8 cellular contexts compared by ENCODE assay signal in the genomic region with DNA sequence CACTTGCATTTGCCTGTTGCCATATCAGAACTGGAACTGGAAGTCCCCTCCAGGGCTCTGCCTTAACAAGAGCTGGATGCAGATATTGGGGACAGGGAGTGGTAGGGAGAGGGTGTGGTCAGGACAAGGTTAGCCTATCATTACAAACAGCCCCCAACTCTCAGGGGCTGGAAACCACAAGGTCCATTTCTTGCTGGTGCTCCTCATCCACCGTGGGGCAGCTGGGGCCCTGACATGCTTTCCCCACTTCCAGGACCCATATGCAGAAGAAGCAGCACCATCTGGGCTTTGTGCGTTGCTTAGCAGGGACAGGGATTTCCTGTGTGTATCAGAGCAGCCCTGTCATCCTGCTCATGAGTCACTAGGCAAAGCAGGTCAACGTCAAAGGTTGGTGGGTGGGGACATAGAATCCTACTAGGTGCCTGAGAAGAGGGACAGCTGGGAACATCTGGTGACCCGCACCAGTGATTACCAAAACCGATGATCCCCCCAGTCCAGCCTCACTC. TPM values are rescaled to one million over a fixed set of nuclear protein-coding genes. Genes with fewer than 3 reads are reported as not detected.
DNase-seq lines count a peak whose midpoint lies in the region; ATAC-seq and TF ChIP-seq lines count a peak whose summit lies in the region.

No MANE protein-coding gene starts in this region.

- no peaks in the 10 kb centered on the region for H3K27me3 ChIP-seq in ascending aorta

- intact Hi-C loops in ascending aorta (cut with DNase I): no loop called here

- H3K9me3 Mint-ChIP-seq in activated naive CD8-positive, alpha-beta T cell treated with anti-CD3 and anti-CD28 coated beads for 36 hours: no peaks in the 10 kb centered on the region

- H3K4me3 Mint-ChIP-seq in activated naive CD8-positive, alpha-beta T cell treated with anti-CD3 and anti-CD28 coated beads for 36 hours: no peak overlapping the region

- H3K36me3 ChIP-seq in ascending aorta: no peaks in the 10 kb centered on the region

- DNase-seq in activated naive CD8-positive, alpha-beta T cell treated with anti-CD3 and anti-CD28 coated beads for 36 hours: peak; percentile 33
- peak; percentile 16 for DNase-seq in stimulated activated CD4-positive, alpha-beta T cell treated with anti-CD3 and anti-CD28 coated beads, Interleukin-12 subunit alpha, Interleukin-12 subunit beta, amount 100 ng/mL, for 4 hours
- DNase-seq in ascending aorta (ENCODE audit: low spot score in 2 of 2): no peak
- DNase-seq in omental fat pad (ENCODE audit: low spot score): no peak
- no peak for DNase-seq in NCI-H1105 treated with DMSO at 0.1 percent for 48 hours (lab: John Stamatoyannopoulos, UW)

- H3K27me3 Mint-ChIP-seq in activated naive CD8-positive, alpha-beta T cell treated with anti-CD3 and anti-CD28 coated beads for 36 hours: no peaks in the 10 kb centered on the region

- ATAC-seq in GM18868 (IDR thresholded peaks at IDR 0.05; ENCODE audit: unreplicated experiment): peak; percentile 93
- peak; percentile 99 for ATAC-seq in HG02852 (IDR thresholded peaks at IDR 0.05; ENCODE audit: unreplicated experiment)
- ATAC-seq in omental fat pad (ENCODE audit: low FRiP score): no peak

- no peaks in the 10 kb centered on the region for H3K36me3 Mint-ChIP-seq in activated naive CD8-positive, alpha-beta T cell treated with anti-CD3 and anti-CD28 coated beads for 36 hours

- H3K27ac Mint-ChIP-seq in activated naive CD8-positive, alpha-beta T cell treated with anti-CD3 and anti-CD28 coated beads for 36 hours: no peak overlapping the region

- no peaks in the 10 kb centered on the region for H3K4me1 ChIP-seq in ascending aorta

- no peak for TF ChIP-seq CTCF in ascending aorta (IDR thresholded peaks at IDR 0.05)
- no peak for TF ChIP-seq CTCF in omental fat pad (IDR thresholded peaks at IDR 0.05)

- peaks cover 9% of the 10 kb centered on the region for H3K4me1 Mint-ChIP-seq in activated naive CD8-positive, alpha-beta T cell treated with anti-CD3 and anti-CD28 coated beads for 36 hours

- no peaks in the 10 kb centered on the region for H3K9me3 ChIP-seq in ascending aorta

- H3K4me3 ChIP-seq in ascending aorta: no peak overlapping the region

- H3K27ac ChIP-seq in ascending aorta: no peak overlapping the region

TF ChIP-seq in PFSK-1, 5 proteins besides CTCF, POLR2A, EP300 and RAD21:
- no peak for TF ChIP-seq POLR2AphosphoS5 (IDR thresholded peaks at IDR 0.05; ENCODE audit: low read depth, low read length)
- peak; percentile 58 for TF ChIP-seq FOXP2 (optimal IDR thresholded peaks at IDR 0.05; ENCODE audit: borderline replicate concordance, extremely low read depth, extremely low read length, insufficient read depth)

RNA-seq across cellular contexts. Expression of gene RGS9, which starts 26.9 kb away (rescaled TPM):
- polyA plus RNA-seq in PFSK-1 (2012; ENCODE audit: insufficient read length, low read depth): 12.1 TPM
- 1 to 10 TPM; 1.2 TPM for total RNA-seq in activated naive CD8-positive, alpha-beta T cell treated with anti-CD3 and anti-CD28 coated beads for 36 hours
- total RNA-seq in ascending aorta (0.21 TPM), omental fat pad (1 to 10 TPM; 1.1 to 5.6 (median 3.4) TPM)

Comparison
In these comparisons a context has a peak if more than half of its experiments do, and no peak if none do; other contexts are left out.
1. DNase-seq: peak in activated naive CD8-positive, alpha-beta T cell treated with anti-CD3 and anti-CD28 coated beads for 36 hours (single experiment) and stimulated activated CD4-positive, alpha-beta T cell treated with anti-CD3 and anti-CD28 coated beads, Interleukin-12 subunit alpha, Interleukin-12 subunit beta, amount 100 ng/mL, for 4 hours (single experiment); none in ascending aorta (0 of 2), omental fat pad (single experiment) and NCI-H1105 treated with DMSO at 0.1 percent for 48 hours (single experiment).